In genomic region chr17:30767641-30768404, GRCh38 we compare ENCODE assay signal across 8 cellular contexts. TPM values are rescaled to one million over a fixed set of nuclear protein-coding genes. Genes with fewer than 3 reads are reported as not detected.
DNase-seq lines count a peak whose midpoint lies in the region; ATAC-seq and TF ChIP-seq lines count a peak whose summit lies in the region.
"Not testable (repeated sequence)": the region's sequence is repeated elsewhere in the genome, so short reads cannot be mapped to it uniquely, and the experiment has no call there.

No MANE protein-coding gene starts in this region.

- peaks cover 17% of the 10 kb centered on the region for H3K4me1 Mint-ChIP-seq in HFFc6 (ENCODE audit: low read depth)
- H3K4me1 Mint-ChIP-seq in activated naive CD8-positive, alpha-beta T cell (ENCODE audit: low read depth); chondrocyte (ENCODE audit: low read depth): not testable (repeated sequence)

- ATAC-seq in stimulated activated naive CD8-positive, alpha-beta T cell treated with anti-CD3 and anti-CD28 coated beads, Interleukin-15, Interleukin-2, amounts not matched to agents 100 U/mL and 50 U/mL, for 24 hours = peak; percentile 55

- H3K9me3 Mint-ChIP-seq in HFFc6; activated naive CD8-positive, alpha-beta T cell (ENCODE audit: low read depth); chondrocyte (ENCODE audit: low read depth): not testable (repeated sequence)

- H3K27me3 Mint-ChIP-seq in HFFc6 (ENCODE audit: insufficient read depth); activated naive CD8-positive, alpha-beta T cell; chondrocyte (ENCODE audit: low read depth): not testable (repeated sequence)

- TF ChIP-seq CTCF in HFFc6 (IDR thresholded peaks at IDR 0.05); VCaP (conservative IDR thresholded peaks at IDR 0.05); chondrocyte (IDR thresholded peaks at IDR 0.05): not testable (repeated sequence)

- H3K27ac Mint-ChIP-seq in HFFc6 (peak overlapping the region; percentile 55; the same call in 1 of the 2 replicates), chondrocyte (ENCODE audit: unreplicated experiment) (peak overlapping the region; percentile 51)
- H3K27ac Mint-ChIP-seq in activated naive CD8-positive, alpha-beta T cell = peak overlapping the region; percentile 16

- 0 out of 2 replicates have a peak overlapping the region, but pooled peaks have one; percentile 28 for H3K4me3 Mint-ChIP-seq in HFFc6
- not testable (repeated sequence) for H3K4me3 Mint-ChIP-seq in activated naive CD8-positive, alpha-beta T cell; chondrocyte (ENCODE audit: unreplicated experiment)

- not testable (repeated sequence) for H3K27me3 ChIP-seq in ACC112 (ENCODE audit: insufficient read depth, low read length)

- not testable (repeated sequence) for DNase-seq in HFFc6; chondrocyte (ENCODE audit: low spot score); stimulated activated naive CD8-positive, alpha-beta T cell treated with anti-CD3 and anti-CD28 coated beads, Interleukin-15, Interleukin-2, amounts not matched to agents 100 U/mL and 50 U/mL, for 24 hours
- peak; percentile 53 for DNase-seq in activated CD8-positive, alpha-beta memory T cell treated with anti-CD3 and anti-CD28 coated beads for 24 hours
- peak; percentile 42 for DNase-seq in iris pigment epithelial cell (ENCODE audit: low read depth)

- not testable (repeated sequence) for H3K4me3 ChIP-seq in ACC112 (ENCODE audit: low read depth, low read length)

- H3K36me3 Mint-ChIP-seq in HFFc6 (ENCODE audit: low read depth) (peaks cover 19% of the 10 kb centered on the region), chondrocyte (ENCODE audit: low read depth) (peaks cover 14% of the 10 kb centered on the region)
- H3K36me3 Mint-ChIP-seq in activated naive CD8-positive, alpha-beta T cell = not testable (repeated sequence)

- H3K27ac ChIP-seq in ACC112 (ENCODE audit: low read depth, low read length) (peak overlapping the region; percentile 60), VCaP (peak overlapping the region; percentile 11; the same call in 1 of the 2 replicates)

- not testable (repeated sequence) for H3K4me1 ChIP-seq in ACC112 (ENCODE audit: control insufficient read depth, insufficient read depth, low read length, unreplicated experiment)

- H3K36me3 ChIP-seq in ACC112 (ENCODE audit: insufficient read depth, low read length) = not testable (repeated sequence)

- H2AFZ ChIP-seq in ACC112 (ENCODE audit: low read length, unreplicated experiment) = not testable (repeated sequence)

- not testable (repeated sequence) for H3K79me2 ChIP-seq in ACC112 (ENCODE audit: control insufficient read depth, insufficient read depth, low read length, unreplicated experiment)

RNA-seq across cellular contexts. Expression of gene CRLF3, which starts 56.7 kb away (rescaled TPM):
- 10 to 100 TPM; 11.6 to 13.4 (median 12.1) TPM for total RNA-seq in HFFc6 (2021; fragmentation: NEBNext Ultra II Directional; extraction: Animal tissue kit (Norgen Biotek cat#: 25700))
- 6.8 to 9.0 TPM (median 7.7 TPM) in 3 replicates for total RNA-seq in chondrocyte
